Comparison of ENCODE assay signal across 30 cellular contexts in the genomic region with DNA sequence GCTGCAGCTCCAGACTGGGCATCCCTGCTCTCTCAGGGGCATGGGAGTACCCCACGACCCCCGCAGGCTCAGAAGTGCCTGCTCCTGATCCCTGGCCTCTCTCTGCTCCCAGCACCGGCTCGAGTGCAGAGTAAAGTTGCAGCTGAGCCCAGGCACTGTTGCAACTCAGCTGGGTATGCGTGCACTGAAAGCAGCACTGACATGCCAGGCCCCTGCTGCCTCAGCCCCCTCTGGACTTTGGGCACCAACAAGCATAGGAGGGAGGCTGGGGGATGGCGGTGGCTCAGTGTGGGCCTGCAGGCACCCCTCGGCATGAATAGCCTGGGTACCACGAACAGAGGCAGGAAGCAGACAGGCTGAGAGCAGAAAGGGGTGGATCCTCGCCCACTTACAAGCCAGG.
"Had no signal": no experiment of that assay in that cellular context is flagged by ENCODE, and none has a peak within 500 bp of the region (broad histone marks: within the 10 kb centered on the region; RNA-seq: fewer than 3 reads in every experiment).

No MANE protein-coding gene starts in this region.

- ATAC-seq: activated CD8-positive, alpha-beta memory T cell treated with anti-CD3 and anti-CD28 coated beads, Interleukin-2, amount 10 ng/mL, durations not matched to agents 7 days and 5 days; activated CD8-positive, alpha-beta T cell treated with anti-CD3 and anti-CD28 coated beads for 36 hours; activated naive CD8-positive, alpha-beta T cell treated with anti-CD3 and anti-CD28 coated beads, Interleukin-2, amount 50 U/mL, for 24 hours; body of pancreas; foreskin keratinocyte; gastrocnemius medialis had no signal

- H3K4me3 ChIP-seq: adrenal gland, body of pancreas, colonic mucosa, esophagus muscularis mucosa, gastrocnemius medialis had no signal

- H3K27ac ChIP-seq: adrenal gland, body of pancreas, colonic mucosa, esophagus muscularis mucosa, foreskin keratinocyte, gastrocnemius medialis, VCaP had no signal

- H3K4me1 Mint-ChIP-seq: activated B cell treated with CpG ODN at 0.5 μM for 24 hours; activated CD8-positive, alpha-beta memory T cell treated with anti-CD3 and anti-CD28 coated beads, Interleukin-2, amount 10 ng/mL, durations not matched to agents 7 days and 5 days; activated naive CD4-positive, alpha-beta T cell treated with anti-CD3 and anti-CD28 coated beads, Interleukin-2, amount 50 U/mL, for 24 hours; activated naive CD8-positive, alpha-beta T cell treated with anti-CD3 and anti-CD28 coated beads for 36 hours; activated naive CD8-positive, alpha-beta T cell treated with anti-CD3 and anti-CD28 coated beads, Interleukin-2, amount 50 U/mL, for 24 hours had no signal

- H3K27me3 ChIP-seq: adrenal gland, body of pancreas, colonic mucosa, esophagus muscularis mucosa, foreskin keratinocyte, gastrocnemius medialis had no signal

- H3K36me3 Mint-ChIP-seq: activated CD8-positive, alpha-beta memory T cell treated with anti-CD3 and anti-CD28 coated beads, Interleukin-2, amount 10 ng/mL, durations not matched to agents 7 days and 5 days; activated naive CD4-positive, alpha-beta T cell treated with anti-CD3 and anti-CD28 coated beads, Interleukin-2, amount 50 U/mL, for 24 hours; activated naive CD8-positive, alpha-beta T cell treated with anti-CD3 and anti-CD28 coated beads for 36 hours had no signal

- H3K27ac Mint-ChIP-seq: activated B cell treated with CpG ODN at 0.5 μM for 24 hours; activated CD8-positive, alpha-beta memory T cell treated with anti-CD3 and anti-CD28 coated beads, Interleukin-2, amount 10 ng/mL, durations not matched to agents 7 days and 5 days; activated CD8-positive, alpha-beta T cell treated with anti-CD3 and anti-CD28 coated beads for 36 hours; activated naive CD4-positive, alpha-beta T cell treated with anti-CD3 and anti-CD28 coated beads for 36 hours; activated naive CD4-positive, alpha-beta T cell treated with anti-CD3 and anti-CD28 coated beads, Interleukin-2, amount 50 U/mL, for 24 hours; activated naive CD8-positive, alpha-beta T cell treated with anti-CD3 and anti-CD28 coated beads for 36 hours; activated naive CD8-positive, alpha-beta T cell treated with anti-CD3 and anti-CD28 coated beads, Interleukin-2, amount 50 U/mL, for 24 hours; activated T-helper 1 cell treated with anti-CD3 and anti-CD28 coated beads, Interleukin-12 subunit alpha, Interleukin-12 subunit beta, Interleukin-2, Interleukin-4 antibody, amounts not matched to agents 30 ng/mL and 10 ng/mL and 1 ng/mL, durations not matched to agents 14 hours and 24 hours and 36 hours; activated T-helper 2 cell treated with anti-CD3 and anti-CD28 coated beads, Interferon-gamma antibody, Interleukin-2, Interleukin-4, amounts not matched to agents 10 μg/mL and 5 μg/mL and 100 μg/mL, durations not matched to agents 14 hours and 24 hours and 36 hours had no signal

- H3K27me3 Mint-ChIP-seq: activated B cell treated with CpG ODN at 0.5 μM for 24 hours; activated CD8-positive, alpha-beta memory T cell treated with anti-CD3 and anti-CD28 coated beads, Interleukin-2, amount 10 ng/mL, durations not matched to agents 7 days and 5 days; activated naive CD4-positive, alpha-beta T cell treated with anti-CD3 and anti-CD28 coated beads, Interleukin-2, amount 50 U/mL, for 24 hours had no signal

- H3K4me1 ChIP-seq: adrenal gland, body of pancreas, colonic mucosa, esophagus muscularis mucosa, foreskin keratinocyte, gastrocnemius medialis had no signal

- H3K4me3 Mint-ChIP-seq: activated B cell treated with CpG ODN at 0.5 μM for 24 hours; activated CD8-positive, alpha-beta memory T cell treated with anti-CD3 and anti-CD28 coated beads, Interleukin-2, amount 10 ng/mL, durations not matched to agents 7 days and 5 days; activated CD8-positive, alpha-beta T cell treated with anti-CD3 and anti-CD28 coated beads for 36 hours; activated naive CD4-positive, alpha-beta T cell treated with anti-CD3 and anti-CD28 coated beads for 36 hours; activated naive CD4-positive, alpha-beta T cell treated with anti-CD3 and anti-CD28 coated beads, Interleukin-2, amount 50 U/mL, for 24 hours; activated naive CD8-positive, alpha-beta T cell treated with anti-CD3 and anti-CD28 coated beads for 36 hours; activated naive CD8-positive, alpha-beta T cell treated with anti-CD3 and anti-CD28 coated beads, Interleukin-2, amount 50 U/mL, for 24 hours; activated T-helper 1 cell treated with anti-CD3 and anti-CD28 coated beads, Interleukin-12 subunit alpha, Interleukin-12 subunit beta, Interleukin-2, Interleukin-4 antibody, amounts not matched to agents 30 ng/mL and 10 ng/mL and 1 ng/mL, durations not matched to agents 14 hours and 24 hours and 36 hours had no signal

- H3K36me3 ChIP-seq: adrenal gland, colonic mucosa, esophagus muscularis mucosa, gastrocnemius medialis had no signal

- H3K9me3 ChIP-seq: adrenal gland, body of pancreas, colonic mucosa, esophagus muscularis mucosa, gastrocnemius medialis had no signal

- DNase-seq: activated B cell treated with CpG ODN at 0.5 μM for 24 hours; activated CD4-positive, alpha-beta T cell treated with anti-CD3 and anti-CD28 coated beads for 48 hours; activated CD4-positive, alpha-beta T cell treated with anti-CD3 and anti-CD28 coated beads, Interleukin-2, amount 50 U/mL, for 1 hour; activated CD4-positive, alpha-beta T cell treated with anti-CD3 and anti-CD28 coated beads, Interleukin-2, amount 50 U/mL, for 48 hours; activated CD8-positive, alpha-beta memory T cell treated with anti-CD3 and anti-CD28 coated beads, Interleukin-2, amount 10 ng/mL, durations not matched to agents 7 days and 5 days; activated CD8-positive, alpha-beta memory T cell treated with anti-CD3 and anti-CD28 coated beads, Interleukin-2, amount 50 U/mL, for 4 hours; activated CD8-positive, alpha-beta T cell treated with anti-CD3 and anti-CD28 coated beads for 36 hours; activated effector memory CD4-positive, alpha-beta T cell treated with anti-CD3 and anti-CD28 coated beads, Interleukin-2, amount 50 U/mL, for 16 hours; activated naive CD4-positive, alpha-beta T cell treated with anti-CD3 and anti-CD28 coated beads for 36 hours; activated naive CD8-positive, alpha-beta T cell treated with anti-CD3 and anti-CD28 coated beads for 36 hours; activated naive CD8-positive, alpha-beta T cell treated with anti-CD3 and anti-CD28 coated beads, Interleukin-2, amount 50 U/mL, for 24 hours; activated T-cell treated with anti-CD3 and anti-CD28 coated beads, Interleukin-2, amount 50 U/mL, for 1 hour; activated T-cell treated with anti-CD3 and anti-CD28 coated beads, Interleukin-2, amount 50 U/mL, for 48 hours; adrenal gland; amygdala; aorta; body of pancreas; caudate nucleus; colonic mucosa; effector CD8-positive, alpha-beta T cell; erythroblast; foreskin keratinocyte; gastrocnemius medialis; glutamatergic neuron; T-helper 2 cell had no signal

- H3K9me3 Mint-ChIP-seq: activated CD8-positive, alpha-beta T cell treated with anti-CD3 and anti-CD28 coated beads for 36 hours; activated naive CD4-positive, alpha-beta T cell treated with anti-CD3 and anti-CD28 coated beads for 36 hours; activated naive CD4-positive, alpha-beta T cell treated with anti-CD3 and anti-CD28 coated beads, Interleukin-2, amount 50 U/mL, for 24 hours; activated naive CD8-positive, alpha-beta T cell treated with anti-CD3 and anti-CD28 coated beads for 36 hours; activated naive CD8-positive, alpha-beta T cell treated with anti-CD3 and anti-CD28 coated beads, Interleukin-2, amount 50 U/mL, for 24 hours; activated T-helper 1 cell treated with anti-CD3 and anti-CD28 coated beads, Interleukin-12 subunit alpha, Interleukin-12 subunit beta, Interleukin-2, Interleukin-4 antibody, amounts not matched to agents 30 ng/mL and 10 ng/mL and 1 ng/mL, durations not matched to agents 14 hours and 24 hours and 36 hours; activated T-helper 2 cell treated with anti-CD3 and anti-CD28 coated beads, Interferon-gamma antibody, Interleukin-2, Interleukin-4, amounts not matched to agents 10 μg/mL and 5 μg/mL and 100 μg/mL, durations not matched to agents 14 hours and 24 hours and 36 hours had no signal
